2 cellular contexts compared by ENCODE assay signal in genomic region chr5:150315245-150315644, GRCh38.
A peak's percentile ranks its signal among the peaks of the same experiment; 100 is the strongest.
TF ChIP-seq lines count a peak whose summit lies in the region.

No MANE protein-coding gene starts in this region.

TF ChIP-seq in HepG2, 621 proteins besides CTCF, POLR2A, EP300 and RAD21:
- TF ChIP-seq ZNF672 (CRISPR knock-in tag; IDR thresholded peaks at IDR 0.05) (no peak), CEBPB (IDR thresholded peaks at IDR 0.05; ENCODE audit: borderline replicate concordance, low read depth, low read length) (peak; percentile 48; the same call in 1 of the 2 replicates), ZNF691 (CRISPR knock-in tag; IDR thresholded peaks at IDR 0.05; ENCODE audit: borderline replicate concordance, low read depth) (no peak)

TF ChIP-seq in K562, 482 proteins besides CTCF, POLR2A, EP300 and RAD21:
- TF ChIP-seq ZNF696 (CRISPR knock-in tag; conservative IDR thresholded peaks at IDR 0.05) (no peak), CEBPG (CRISPR knock-in tag; IDR thresholded peaks at IDR 0.05) (no peak), CEBPG (tag; conservative IDR thresholded peaks at IDR 0.05 in 1 of 2, IDR thresholded peaks at IDR 0.05 in 1 of 2) (peak; percentile 36 to 53; a peak in 3 of 4 replicates), CEBPZ (IDR thresholded peaks at IDR 0.05; ENCODE audit: borderline replicate concordance, low read depth, low read length) (no peak), CEBPB (tag; IDR thresholded peaks at IDR 0.05) (peak; percentile 60), SRSF7 (optimal IDR thresholded peaks at IDR 0.05; ENCODE audit: low read depth, low read length) (no peak)
